8 cellular contexts compared by ENCODE assay signal in the genomic region with DNA sequence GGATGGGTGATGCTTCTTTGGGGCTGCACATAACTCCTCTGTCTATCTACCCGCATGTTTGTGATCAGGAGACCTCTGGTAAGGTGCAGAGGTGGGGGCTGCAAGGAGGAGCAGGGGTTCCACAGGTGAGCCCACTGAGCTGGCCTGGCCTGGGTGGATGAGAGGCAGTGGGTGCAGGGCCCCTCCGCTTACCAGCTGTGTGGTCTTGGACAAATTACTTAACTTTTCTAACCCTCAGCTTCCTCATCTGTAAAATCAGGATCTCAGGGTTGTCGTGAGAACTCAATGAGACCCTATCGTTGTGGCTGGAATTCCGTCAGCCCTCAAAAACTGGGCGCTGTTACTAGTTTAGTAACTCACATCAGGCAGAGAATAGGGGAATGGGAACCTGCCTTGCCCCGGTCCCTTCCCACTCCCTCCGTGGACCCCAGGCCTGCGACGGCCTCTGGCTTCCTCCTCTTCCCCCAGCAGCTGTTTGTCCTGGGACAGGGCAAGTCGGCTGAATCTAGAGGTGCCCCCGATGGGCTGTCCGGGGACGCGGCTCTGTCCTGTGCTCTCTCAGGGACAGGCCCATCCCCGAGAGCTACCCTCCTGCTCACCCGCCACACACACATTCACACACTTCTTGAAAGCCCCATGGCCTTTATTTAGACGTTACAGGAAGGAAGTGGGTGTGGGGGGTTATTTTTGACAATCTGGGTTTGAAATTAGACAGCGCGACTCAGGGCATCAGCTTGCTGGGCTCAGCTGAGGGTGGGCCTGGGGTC. TPM values are rescaled to one million over a fixed set of nuclear protein-coding genes. Genes with fewer than 3 reads are reported as not detected.
DNase-seq lines count a peak whose midpoint lies in the region; ATAC-seq and TF ChIP-seq lines count a peak whose summit lies in the region.

No MANE protein-coding gene starts in this region.

- H3K4me3 Mint-ChIP-seq in CD14-positive monocyte: peak overlapping the region; percentile 78 to 88
- peak overlapping the region; percentile 99 for H3K4me3 Mint-ChIP-seq in activated CD8-positive, alpha-beta T cell treated with anti-CD3 and anti-CD28 coated beads, Interleukin-2, amount 10 ng/mL, durations not matched to agents 7 days and 5 days

- peaks cover 92% of the 10 kb centered on the region for H3K4me1 Mint-ChIP-seq in CD14-positive monocyte
- peaks cover 90% of the 10 kb centered on the region for H3K4me1 Mint-ChIP-seq in activated CD8-positive, alpha-beta T cell treated with anti-CD3 and anti-CD28 coated beads, Interleukin-2, amount 10 ng/mL, durations not matched to agents 7 days and 5 days (ENCODE audit: low read depth)

- peaks cover 0 to 2% (median 0%) of the 10 kb centered on the region in 7 donors for H3K9me3 Mint-ChIP-seq in CD14-positive monocyte
- no peaks in the 10 kb centered on the region for H3K9me3 Mint-ChIP-seq in activated CD8-positive, alpha-beta T cell treated with anti-CD3 and anti-CD28 coated beads, Interleukin-2, amount 10 ng/mL, durations not matched to agents 7 days and 5 days (ENCODE audit: insufficient read depth)

- peaks cover 62 to 81% of the 10 kb centered on the region in 2 donors for H3K36me3 Mint-ChIP-seq in CD14-positive monocyte
- peaks cover 83% of the 10 kb centered on the region for H3K36me3 Mint-ChIP-seq in activated CD8-positive, alpha-beta T cell treated with anti-CD3 and anti-CD28 coated beads, Interleukin-2, amount 10 ng/mL, durations not matched to agents 7 days and 5 days (ENCODE audit: low read depth)

- intact Hi-C loops in CD14-positive monocyte (cut with micrococcal nuclease) (loop anchor here (2.0 to 10.0 kb wide), 2 partner anchors 14 to 424 kb away; partner anchors contain the start of genes C12orf57 (in 1 of the 2) and GAPDH (in 1 of the 2)), heart right ventricle (cut with DNase I) (loop anchor here in 1 of 10 donors (10.0 kb wide), 1 partner anchor 156 kb away; no protein-coding TSS in a partner anchor), stomach (cut with DNase I; ENCODE audit: low total_unique reads) (no loop called here)

- no peaks in the 10 kb centered on the region for H3K9me3 ChIP-seq in heart right ventricle
- H3K9me3 ChIP-seq in stomach: no peaks in the 10 kb centered on the region

- H3K4me3 ChIP-seq in heart right ventricle: peak overlapping the region in 6 of 10 donors; percentile 5 to 43 (median 27)
- peak overlapping the region in 1 of 4 donors; percentile 13 for H3K4me3 ChIP-seq in stomach

- no peak for TF ChIP-seq EP300 in stomach (IDR thresholded peaks at IDR 0.05)

- H3K27ac Mint-ChIP-seq in CD14-positive monocyte: peak overlapping the region; percentile 96 to 99 (median 99)
- H3K27ac Mint-ChIP-seq in activated CD8-positive, alpha-beta T cell treated with anti-CD3 and anti-CD28 coated beads, Interleukin-2, amount 10 ng/mL, durations not matched to agents 7 days and 5 days: peak overlapping the region; percentile 98

- DNase-seq in CD14-positive monocyte (ENCODE audit: low spot score) (peak; percentile 77), KBM-7 (peak; percentile 93), heart right ventricle (peak in 1 of 2 donors; percentile 56), stomach (no peak), HPDE6-E6E7 (ENCODE audit: extremely low spot score) (no peak), G401 (ENCODE audit: low spot score) (no peak)
- peak; percentile 84 for DNase-seq in activated CD8-positive, alpha-beta T cell treated with anti-CD3 and anti-CD28 coated beads, Interleukin-2, amount 10 ng/mL, durations not matched to agents 7 days and 5 days

- H3K27ac ChIP-seq in heart right ventricle (peak overlapping the region; percentile 31 to 98 (median 86)), stomach (peak overlapping the region; percentile 6 to 96 (median 93))

- in situ Hi-C loops in KBM-7 (cut with MboI; ENCODE audit: low pct_unique_long_range_greater_than_20kb, low sequenced_read_pairs): no loop called here
- in situ Hi-C loops in G401 (cut with HindIII; ENCODE audit: low sequenced_read_pairs): no loop called here

- peak; percentile 33 for ATAC-seq in GM21360 (IDR thresholded peaks at IDR 0.05; ENCODE audit: unreplicated experiment)
- ATAC-seq in activated CD8-positive, alpha-beta T cell treated with anti-CD3 and anti-CD28 coated beads, Interleukin-2, amount 10 ng/mL, durations not matched to agents 7 days and 5 days: peak; percentile 60
- ATAC-seq in heart right ventricle: peak; percentile 10 to 61 (median 42)

- H3K4me1 ChIP-seq in heart right ventricle: peaks cover 14 to 91% (median 56%) of the 10 kb centered on the region in 9 donors
- peaks cover 36 to 90% (median 57%) of the 10 kb centered on the region in 4 donors for H3K4me1 ChIP-seq in stomach

- no peak for TF ChIP-seq CTCF in CD14-positive monocyte (IDR thresholded peaks at IDR 0.05)
- TF ChIP-seq CTCF in heart right ventricle (IDR thresholded peaks at IDR 0.05): no peak
- TF ChIP-seq CTCF in stomach (IDR thresholded peaks at IDR 0.05): no peak

- POLR2A ChIA-PET in activated CD8-positive, alpha-beta T cell treated with anti-CD3 and anti-CD28 coated beads, Interleukin-2, amount 10 ng/mL, durations not matched to agents 7 days and 5 days (lab: Charles Lee): interaction anchor here (0.6 to 18.7 kb wide), 9 partner anchors 10 to 328 kb away, joined by 3 to 1099 read pairs (median 7); partner anchors contain the start of genes C12orf57, CDCA3, PTPN6 and RNU7-1

- H3K27me3 Mint-ChIP-seq in CD14-positive monocyte (ENCODE audit: low read depth in 3 of 3): peaks cover 0 to 7% (median 0%) of the 10 kb centered on the region in 3 donors
- no peaks in the 10 kb centered on the region for H3K27me3 Mint-ChIP-seq in activated CD8-positive, alpha-beta T cell treated with anti-CD3 and anti-CD28 coated beads, Interleukin-2, amount 10 ng/mL, durations not matched to agents 7 days and 5 days (ENCODE audit: low read depth)

- CTCF ChIA-PET in activated CD8-positive, alpha-beta T cell treated with anti-CD3 and anti-CD28 coated beads, Interleukin-2, amount 10 ng/mL, durations not matched to agents 7 days and 5 days (lab: Charles Lee): interaction anchor here (0.7 to 13.3 kb wide), 7 partner anchors 10 to 154 kb away, joined by 3 to 742 read pairs (median 7); partner anchors contain the start of genes C12orf57, PTPN6, RNU7-1 and SPSB2

- H3K36me3 ChIP-seq in heart right ventricle: peaks cover 0 to 67% (median 0%) of the 10 kb centered on the region in 9 donors
- H3K36me3 ChIP-seq in stomach: peaks cover 3 to 41% (median 30%) of the 10 kb centered on the region in 4 donors

- H3K27me3 ChIP-seq in heart right ventricle (no peaks in the 10 kb centered on the region), stomach (no peaks in the 10 kb centered on the region)

- no peak for TF ChIP-seq POLR2A in stomach (IDR thresholded peaks at IDR 0.05)

- 50 to 52% methylated on average over 20 of the region's 20 CpGs for WGBS in heart right ventricle, 2 donors
- 62 to 75% (median 68%) methylated on average over 20 of the region's 20 CpGs for WGBS in stomach, 5 donors

RNA-seq across cellular contexts. Expression of gene PTPN6, which starts 7.6 kb away (rescaled TPM):
- 100 to 1,000 TPM; 449 to 562 TPM for polyA plus RNA-seq in CD14-positive monocyte
- total RNA-seq in activated CD8-positive, alpha-beta T cell treated with anti-CD3 and anti-CD28 coated beads, Interleukin-2, amount 10 ng/mL, durations not matched to agents 7 days and 5 days: 100 to 1,000 TPM; 354 to 397 TPM
- total RNA-seq in heart right ventricle: 10 to 100 TPM in 2 of 10 donors, 1 to 10 TPM in 8; 2.9 to 32.5 (median 5.3) TPM
- polyA plus RNA-seq in heart right ventricle: 10 to 100 TPM in 1 of 2 donors, 1 to 10 TPM in 1; 8.1 to 12.1 TPM
- 10 to 100 TPM; 11.2 to 36.6 (median 28.0) TPM for total RNA-seq in stomach
- 10 to 100 TPM; 40.6 to 51.2 (median 41.2) TPM for polyA plus RNA-seq in stomach
- 12.1 and 16.6 TPM in 2 replicates for total RNA-seq in G401 (2014; rRNA removed; shearing (Covaris generic))

RNA-seq across cellular contexts. Expression of gene PHB2, which starts 11.7 kb away (rescaled TPM):
- 10 to 100 TPM; 90.6 to 91.9 TPM for polyA plus RNA-seq in CD14-positive monocyte
- 100 to 1,000 TPM; 226 to 236 TPM for total RNA-seq in activated CD8-positive, alpha-beta T cell treated with anti-CD3 and anti-CD28 coated beads, Interleukin-2, amount 10 ng/mL, durations not matched to agents 7 days and 5 days
- total RNA-seq in heart right ventricle: 100 to 1,000 TPM; 139 to 203 (median 160) TPM
- polyA plus RNA-seq in heart right ventricle: 100 to 1,000 TPM; 102 to 178 TPM
- total RNA-seq in stomach: 100 to 1,000 TPM in 4 of 5 donors, 10 to 100 TPM in 1; 49.2 to 441 (median 150) TPM
- 100 to 1,000 TPM; 150 to 179 (median 154) TPM for polyA plus RNA-seq in stomach
- 667 and 679 TPM in 2 replicates for total RNA-seq in G401 (2014; rRNA removed; shearing (Covaris generic))

RNA-seq across cellular contexts. Expression of gene EMG1, which starts 11.9 kb away (rescaled TPM):
- polyA plus RNA-seq in CD14-positive monocyte (10 to 100 TPM; 33.1 to 35.3 TPM), heart right ventricle (10 to 100 TPM; 13.8 to 31.4 TPM), stomach (10 to 100 TPM; 19.3 to 22.7 (median 21.7) TPM)
- total RNA-seq in activated CD8-positive, alpha-beta T cell treated with anti-CD3 and anti-CD28 coated beads, Interleukin-2, amount 10 ng/mL, durations not matched to agents 7 days and 5 days: 10 to 100 TPM; 54.9 to 58.7 TPM
- total RNA-seq in heart right ventricle (10 to 100 TPM; 33.5 to 42.1 (median 38.3) TPM), stomach (10 to 100 TPM in 3 of 5 donors, 1 to 10 TPM in 2; 1.2 to 86.6 (median 25.2) TPM)
- total RNA-seq in G401 (2014; rRNA removed; shearing (Covaris generic)): 76.4 and 83.4 TPM in 2 replicates

RNA-seq across cellular contexts. Expression of gene C12orf57, which starts 15.0 kb away (rescaled TPM):
- polyA plus RNA-seq in CD14-positive monocyte (10 to 100 TPM; 19.1 to 24.2 TPM), heart right ventricle (100 to 1,000 TPM; 182 to 654 TPM), stomach (100 to 1,000 TPM; 418 to 621 (median 443) TPM)
- 100 to 1,000 TPM; 184 to 185 TPM for total RNA-seq in activated CD8-positive, alpha-beta T cell treated with anti-CD3 and anti-CD28 coated beads, Interleukin-2, amount 10 ng/mL, durations not matched to agents 7 days and 5 days
- total RNA-seq in heart right ventricle (100 to 1,000 TPM; 134 to 213 (median 167) TPM), stomach (100 to 1,000 TPM; 155 to 453 (median 306) TPM)
- 88.1 and 132 TPM in 2 replicates for total RNA-seq in G401 (2014; rRNA removed; shearing (Covaris generic))

RNA-seq across cellular contexts. Expression of gene RNU7-1, which starts 15.2 kb away (rescaled TPM):
- polyA plus RNA-seq in CD14-positive monocyte (not detected), heart right ventricle (not detected), stomach (not detected)
- total RNA-seq in activated CD8-positive, alpha-beta T cell treated with anti-CD3 and anti-CD28 coated beads, Interleukin-2, amount 10 ng/mL, durations not matched to agents 7 days and 5 days: not detected
- total RNA-seq in heart right ventricle (not detected), stomach (not detected)
- not detected in 2 replicates for total RNA-seq in G401 (2014; rRNA removed; shearing (Covaris generic))

Comparison
In these comparisons a context has a peak if more than half of its experiments do, and no peak if none do; other contexts are left out.
1. DNase-seq: peak in CD14-positive monocyte (single experiment), KBM-7 (single experiment) and activated CD8-positive, alpha-beta T cell treated with anti-CD3 and anti-CD28 coated beads, Interleukin-2, amount 10 ng/mL, durations not matched to agents 7 days and 5 days (single experiment); none in stomach (single experiment), HPDE6-E6E7 (single experiment) and G401 (single experiment).
2. RNA of gene PTPN6, which starts 7.6 kb away (total RNA-seq): 354 to 397 TPM in activated CD8-positive, alpha-beta T cell treated with anti-CD3 and anti-CD28 coated beads, Interleukin-2, amount 10 ng/mL, durations not matched to agents 7 days and 5 days; 11.2 to 36.6 TPM in stomach, 12.1 to 16.6 TPM in G401 and 2.9 to 32.5 TPM in heart right ventricle; every median in the first group is over 4 times any median in the second.
3. Peak in every context shown above with its lines, with median percentiles within 50 percentile points of each other: ATAC-seq.